In genomic region chr3:66405701-66406091, GRCh38 we compare ENCODE assay signal across 12 cellular contexts.
DNase-seq lines count a peak whose midpoint lies in the region; ATAC-seq and TF ChIP-seq lines count a peak whose summit lies in the region.
"Had no signal": no experiment of that assay in that cellular context is flagged by ENCODE, and none has a peak within 500 bp of the region (broad histone marks: within the 10 kb centered on the region; RNA-seq: fewer than 3 reads in every experiment).

No MANE protein-coding gene starts in this region.

- peaks cover 54% of the 10 kb centered on the region for H3K36me3 Mint-ChIP-seq in CD4-positive, alpha-beta T cell (ENCODE audit: low read depth)
- H3K36me3 Mint-ChIP-seq: naive B cell had no signal

- H3K9me3 ChIP-seq in Peyer's patch (no peaks in the 10 kb centered on the region), esophagus muscularis mucosa (no peaks in the 10 kb centered on the region), neuronal stem cell (replicated peaks in 1 of 2; ENCODE audit: control insufficient read depth in 2 of 2, insufficient read depth in 1 of 2, low read depth in 1 of 2, low read length in 2 of 2) (no peaks in the 10 kb centered on the region), OCI-LY7 (ENCODE audit: low read length) (no peaks in the 10 kb centered on the region)
- no peaks in the 10 kb centered on the region for H3K9me3 ChIP-seq in CD4-positive, alpha-beta T cell (ENCODE audit: control insufficient read depth, low read length)

- H3K79me1 ChIP-seq in neuronal stem cell (ENCODE audit: low read depth, low read length), result peaks cover 22% of the 10 kb centered on the region

- no peaks in the 10 kb centered on the region for H3K9me2 ChIP-seq in OCI-LY7 (ENCODE audit: insufficient read depth, low read length)

- H2AFZ ChIP-seq in neuronal stem cell (ENCODE audit: low read length) (no peak overlapping the region), OCI-LY7 (ENCODE audit: low read length) (no peak overlapping the region)

- no peak overlapping the region for H3K4ac ChIP-seq in neuronal stem cell (ENCODE audit: low read length)

- H3K4me3 ChIP-seq in Peyer's patch, result no peak overlapping the region
- H3K4me3 ChIP-seq in esophagus muscularis mucosa, result no peak overlapping the region
- H3K4me3 ChIP-seq in neuronal stem cell (ENCODE audit: low read length in 2 of 2), result no peak overlapping the region
- no peak overlapping the region for H3K4me3 ChIP-seq in OCI-LY7 (ENCODE audit: low read depth, low read length, poor library complexity, severe bottlenecking)

- H4K20me1 ChIP-seq in OCI-LY7 (ENCODE audit: insufficient read depth, low read length), result no peaks in the 10 kb centered on the region

- no TSS peak for BruUV-seq in OCI-LY7 (replicated peaks; lab: Mats Ljungman, UMichigan)

- no peak overlapping the region for H3K27ac Mint-ChIP-seq in CD4-positive, alpha-beta T cell

- no peak overlapping the region for H4K91ac ChIP-seq in neuronal stem cell (ENCODE audit: low read depth, low read length, poor library complexity)

- no peaks in the 10 kb centered on the region for H3K4me1 Mint-ChIP-seq in CD4-positive, alpha-beta T cell (ENCODE audit: low read depth)

- no peaks in the 10 kb centered on the region for H3K27me3 ChIP-seq in Peyer's patch
- no peaks in the 10 kb centered on the region for H3K27me3 ChIP-seq in esophagus muscularis mucosa
- no peaks in the 10 kb centered on the region for H3K27me3 ChIP-seq in neuronal stem cell (ENCODE audit: control insufficient read depth in 3 of 3, insufficient read depth in 3 of 3, low read depth in 1 of 3, low read length in 3 of 3)
- H3K27me3 ChIP-seq in CD4-positive, alpha-beta T cell (ENCODE audit: control insufficient read depth, insufficient read depth, low read length), result no peaks in the 10 kb centered on the region

- no peaks in the 10 kb centered on the region for H3K79me2 ChIP-seq in OCI-LY7 (ENCODE audit: insufficient read depth, low read depth, low read length)

- TF ChIP-seq EP300 in esophagus muscularis mucosa (IDR thresholded peaks at IDR 0.05), result no peak

- H4K8ac ChIP-seq in neuronal stem cell (ENCODE audit: low read depth, low read length), result no peak overlapping the region

- H3K9me3 Mint-ChIP-seq in CD4-positive, alpha-beta T cell, result no peaks in the 10 kb centered on the region
- H3K9me3 Mint-ChIP-seq: naive B cell had no signal

- H2BK5ac ChIP-seq in neuronal stem cell (ENCODE audit: low read length), result no peak overlapping the region

- H2BK12ac ChIP-seq in neuronal stem cell (ENCODE audit: low read length), result no peak overlapping the region

- ATAC-seq in CD4-positive, alpha-beta T cell (ENCODE audit: poor library complexity), result no peak

- DNase-seq in AG08396 (ENCODE audit: low spot score), result peak; percentile 71
- peak in 2 of 3 donors; percentile 46 for DNase-seq in Peyer's patch
- DNase-seq in esophagus muscularis mucosa (ENCODE audit: extremely low spot score), result no peak
- no peak for DNase-seq in neuronal stem cell (ENCODE audit: low spot score)
- no peak for DNase-seq in OCI-LY7 (ENCODE audit: low spot score)
- no peak for DNase-seq in OCI-M1 (lab: John Stamatoyannopoulos, UW)
- no peak for DNase-seq in CD4-positive, alpha-beta T cell
- DNase-seq in activated CD4-positive, alpha-beta T cell treated with anti-CD3 and anti-CD28 coated beads for 4 hours, result no peak
- DNase-seq: activated naive CD4-positive, alpha-beta T cell; naive B cell; NK-92 treated with Interleukin-12 subunit alpha and Interleukin-12 subunit beta, amount 100 ng/mL, for 24 hours had no signal

- WGBS in esophagus muscularis mucosa, result 65% methylated on average over 9 of the region's 11 CpGs
- WGBS in neuronal stem cell (ENCODE audit: extremely low coverage in 2 of 2, insufficient read length in 2 of 2, insufficient replicate concordance in 1 of 2), 2 donors, result no CpG with 5 or more reads among the region's 11 CpGs

- no peak overlapping the region for H2AK5ac ChIP-seq in neuronal stem cell (ENCODE audit: low read depth, low read length)

- H3K4me3 Mint-ChIP-seq in CD4-positive, alpha-beta T cell, result no peak overlapping the region
- H3K4me3 Mint-ChIP-seq: naive B cell had no signal

- H3K4me1 ChIP-seq in Peyer's patch (peaks cover 0 to 17% (median 0%) of the 10 kb centered on the region in 4 donors), esophagus muscularis mucosa (peaks cover 51 to 100% (median 100%) of the 10 kb centered on the region in 4 donors), neuronal stem cell (ENCODE audit: control insufficient read depth in 2 of 2, insufficient read depth in 1 of 2, low read depth in 1 of 2, low read length in 2 of 2) (peaks cover 26 to 37% of the 10 kb centered on the region in 2 donors), OCI-LY7 (ENCODE audit: insufficient read depth, low read length, poor library complexity, severe bottlenecking) (peaks cover 21% of the 10 kb centered on the region)

- H3K4me2 ChIP-seq in neuronal stem cell (ENCODE audit: insufficient read depth, low read length, poor library complexity, severe bottlenecking) (no peak overlapping the region), OCI-LY7 (ENCODE audit: low read length) (no peak overlapping the region)

- intact Hi-C loops in esophagus muscularis mucosa (cut with DNase I), result loop anchor here (2.0 to 10.0 kb wide), 4 partner anchors 95 to 409 kb away; partner anchors contain the start of gene LRIG1
- intact Hi-C loops in OCI-LY7 (cut with micrococcal nuclease; ENCODE audit: unreplicated experiment), result loop anchor here (2.0 kb wide), 1 partner anchor 95 kb away; the partner anchor contains the start of gene LRIG1
- intact Hi-C loops in CD4-positive, alpha-beta T cell (cut with DNase I, micrococcal nuclease), result loop anchor here (5.0 kb wide), 1 partner anchor 97 kb away; the partner anchor contains the start of gene LRIG1 (in 2 of the 2)

- H2BK15ac ChIP-seq in neuronal stem cell (ENCODE audit: low read length), result no peak overlapping the region

- no peak for TF ChIP-seq POLR2A in Peyer's patch (IDR thresholded peaks at IDR 0.05)
- no peak for TF ChIP-seq POLR2A in esophagus muscularis mucosa (IDR thresholded peaks at IDR 0.05; ENCODE audit: low read depth)

- POLR2A ChIA-PET in OCI-LY7 (lab: Charles Lee), result no interaction called here
- POLR2A ChIA-PET in CD4-positive, alpha-beta T cell (lab: Charles Lee), result no interaction called here

- no peak overlapping the region for H2BK120ac ChIP-seq in neuronal stem cell (ENCODE audit: low read depth, low read length)

- H3K36me3 ChIP-seq in Peyer's patch (peaks cover 0 to 65% (median 0%) of the 10 kb centered on the region in 3 donors), esophagus muscularis mucosa (peaks cover 4 to 67% (median 48%) of the 10 kb centered on the region in 4 donors), neuronal stem cell (replicated peaks in 1 of 2; ENCODE audit: control insufficient read depth in 2 of 2, insufficient read depth in 2 of 2, low read length in 2 of 2) (peaks cover 79 to 92% of the 10 kb centered on the region in 2 donors), OCI-LY7 (ENCODE audit: insufficient read depth, low read length) (peaks cover 100% of the 10 kb centered on the region)

- TF ChIP-seq CTCF in Peyer's patch (IDR thresholded peaks at IDR 0.05), result no peak
- TF ChIP-seq CTCF in esophagus muscularis mucosa (IDR thresholded peaks at IDR 0.05), result no peak
- TF ChIP-seq CTCF in OCI-LY7 (conservative IDR thresholded peaks at IDR 0.05; ENCODE audit: low read length), result no peak
- no peak for TF ChIP-seq CTCF in CD4-positive, alpha-beta T cell (IDR thresholded peaks at IDR 0.05)

- CTCF ChIA-PET in OCI-LY7 (lab: Charles Lee; ENCODE audit: unreplicated experiment), result no interaction called here
- CTCF ChIA-PET in CD4-positive, alpha-beta T cell (lab: Charles Lee), result no interaction called here

- no peak overlapping the region for H3K23ac ChIP-seq in neuronal stem cell (ENCODE audit: low read depth, low read length, poor library complexity)

- H3K18ac ChIP-seq in neuronal stem cell (ENCODE audit: low read length), result no peak overlapping the region

- H3K14ac ChIP-seq in neuronal stem cell (ENCODE audit: low read length), result no peak overlapping the region

- H3K27ac ChIP-seq in Peyer's patch, result peak overlapping the region in 2 of 4 donors; percentile 17 to 20
- H3K27ac ChIP-seq in esophagus muscularis mucosa (replicated peaks in 1 of 4), result peak overlapping the region; percentile 73 to 86 (median 82)
- no peak overlapping the region for H3K27ac ChIP-seq in neuronal stem cell (replicated peaks; ENCODE audit: low read length)
- H3K27ac ChIP-seq in OCI-LY7 (ENCODE audit: low read depth, low read length, poor library complexity, severe bottlenecking), result no peak overlapping the region
- no peak overlapping the region for H3K27ac ChIP-seq in CD4-positive, alpha-beta T cell (ENCODE audit: low read depth, low read length)
- H3K27ac ChIP-seq: VCaP had no signal

- no peaks in the 10 kb centered on the region for H3K27me3 Mint-ChIP-seq in CD4-positive, alpha-beta T cell

- peak overlapping the region; percentile 35 for H3K9ac ChIP-seq in neuronal stem cell (ENCODE audit: low read depth, low read length, poor library complexity)

Comparison
In these comparisons a context has a peak if more than half of its experiments do, and no peak if none do; other contexts are left out.
1. DNase-seq: peak in AG08396 (single experiment) and Peyer's patch (2 of 3); none in esophagus muscularis mucosa (single experiment), neuronal stem cell (single experiment), OCI-LY7 (single experiment), OCI-M1 (single experiment), CD4-positive, alpha-beta T cell (0 of 10) and activated CD4-positive, alpha-beta T cell treated with anti-CD3 and anti-CD28 coated beads for 4 hours (0 of 2).
2. H3K27ac ChIP-seq: peak in esophagus muscularis mucosa (4 of 4); none in neuronal stem cell (single experiment), OCI-LY7 (single experiment) and CD4-positive, alpha-beta T cell (single experiment).